ENCODE assay signal across 18 cellular contexts in genomic region chr7:74338366-74339108, GRCh38. TPM values are rescaled to one million over a fixed set of nuclear protein-coding genes. Genes with fewer than 3 reads are reported as not detected.
A peak's percentile ranks its signal among the peaks of the same experiment; 100 is the strongest.
DNase-seq lines count a peak whose midpoint lies in the region; ATAC-seq lines count a peak whose summit lies in the region.
"Had no signal": no experiment of that assay in that cellular context is flagged by ENCODE, and none has a peak within 500 bp of the region (broad histone marks: within the 10 kb centered on the region; RNA-seq: fewer than 3 reads in every experiment).

No MANE protein-coding gene starts in this region.

- H2BK12ac ChIP-seq in mesenchymal stem cell (ENCODE audit: low read length in 2 of 2): peak overlapping the region in 1 of 2 experiments; percentile 63

- H2BK5ac ChIP-seq in mesenchymal stem cell (ENCODE audit: low read depth, low read length, poor library complexity, severe bottlenecking): no peak overlapping the region

- no peaks in the 10 kb centered on the region for H3K9me3 Mint-ChIP-seq in activated naive CD8-positive, alpha-beta T cell treated with anti-CD3 and anti-CD28 coated beads, Interleukin-2, amount 50 U/mL, for 24 hours
- H3K9me3 Mint-ChIP-seq in activated T-cell treated with anti-CD3 and anti-CD28 coated beads, Interleukin-2, amount 50 U/mL, for 72 hours: no peaks in the 10 kb centered on the region
- no peaks in the 10 kb centered on the region for H3K9me3 Mint-ChIP-seq in activated T-cell treated with anti-CD3 and anti-CD28 coated beads, Interleukin-2, amount 50 U/mL, for 24 hours
- H3K9me3 Mint-ChIP-seq: H9 had no signal

- H3K4me3 Mint-ChIP-seq in activated naive CD8-positive, alpha-beta T cell treated with anti-CD3 and anti-CD28 coated beads, Interleukin-2, amount 50 U/mL, for 24 hours: no peak overlapping the region
- H3K4me3 Mint-ChIP-seq in activated T-cell treated with anti-CD3 and anti-CD28 coated beads, Interleukin-2, amount 50 U/mL, for 72 hours: no peak overlapping the region
- H3K4me3 Mint-ChIP-seq in activated T-cell treated with anti-CD3 and anti-CD28 coated beads, Interleukin-2, amount 50 U/mL, for 24 hours: no peak overlapping the region
- H3K4me3 Mint-ChIP-seq: H9 had no signal

- H3K36me3 Mint-ChIP-seq in activated naive CD8-positive, alpha-beta T cell treated with anti-CD3 and anti-CD28 coated beads, Interleukin-2, amount 50 U/mL, for 24 hours (ENCODE audit: low read depth): no peaks in the 10 kb centered on the region
- no peaks in the 10 kb centered on the region for H3K36me3 Mint-ChIP-seq in activated T-cell treated with anti-CD3 and anti-CD28 coated beads, Interleukin-2, amount 50 U/mL, for 72 hours (ENCODE audit: insufficient read depth in 2 of 2)
- H3K36me3 Mint-ChIP-seq in activated T-cell treated with anti-CD3 and anti-CD28 coated beads, Interleukin-2, amount 50 U/mL, for 24 hours (ENCODE audit: low read depth): no peaks in the 10 kb centered on the region

- H3K27ac Mint-ChIP-seq in activated naive CD8-positive, alpha-beta T cell treated with anti-CD3 and anti-CD28 coated beads, Interleukin-2, amount 50 U/mL, for 24 hours: no peak overlapping the region
- no peak overlapping the region for H3K27ac Mint-ChIP-seq in activated T-cell treated with anti-CD3 and anti-CD28 coated beads, Interleukin-2, amount 50 U/mL, for 72 hours
- no peak overlapping the region for H3K27ac Mint-ChIP-seq in activated T-cell treated with anti-CD3 and anti-CD28 coated beads, Interleukin-2, amount 50 U/mL, for 24 hours

- no peak overlapping the region for H2AFZ ChIP-seq in mesenchymal stem cell (ENCODE audit: low read depth, low read length)

- H3K14ac ChIP-seq in mesenchymal stem cell (ENCODE audit: low read length in 2 of 2): no peak overlapping the region

- peaks cover 2% of the 10 kb centered on the region for H3K4me1 Mint-ChIP-seq in activated naive CD8-positive, alpha-beta T cell treated with anti-CD3 and anti-CD28 coated beads, Interleukin-2, amount 50 U/mL, for 24 hours
- no peaks in the 10 kb centered on the region for H3K4me1 Mint-ChIP-seq in activated T-cell treated with anti-CD3 and anti-CD28 coated beads, Interleukin-2, amount 50 U/mL, for 72 hours (ENCODE audit: low read depth)
- H3K4me1 Mint-ChIP-seq in activated T-cell treated with anti-CD3 and anti-CD28 coated beads, Interleukin-2, amount 50 U/mL, for 24 hours (ENCODE audit: low read depth): peaks cover 2% of the 10 kb centered on the region
- H3K4me1 Mint-ChIP-seq: H9 had no signal

- peak overlapping the region; percentile 63 to 94 (median 87) for H3K4me2 ChIP-seq in BLaER1 treated with 17β-estradiol and CSF1 and Interleukin-3, amounts not matched to agents 10 nM and 100 nM
- no peak overlapping the region for H3K4me2 ChIP-seq in mesenchymal stem cell (ENCODE audit: low read length, poor library complexity, severe bottlenecking)

- no peak overlapping the region for H4K91ac ChIP-seq in mesenchymal stem cell (ENCODE audit: low read length)

- H4K20me1 ChIP-seq in BLaER1 treated with 17β-estradiol and CSF1 and Interleukin-3, amounts not matched to agents 10 nM and 100 nM: peaks cover 24 to 73% (median 63%) of the 10 kb centered on the region in 11 experiments; a peak in 17 of 22 replicates

- WGBS in mesenchymal stem cell: 98% methylated on average over 52 of the region's 52 CpGs

- peaks cover 11% of the 10 kb centered on the region for H3K79me1 ChIP-seq in mesenchymal stem cell (replicated peaks; ENCODE audit: low read length, poor library complexity, severe bottlenecking)

- H3K18ac ChIP-seq in mesenchymal stem cell (ENCODE audit: low read depth in 1 of 2, low read length in 2 of 2): no peak overlapping the region

- H3K4me3 ChIP-seq in BLaER1 treated with 17β-estradiol and CSF1 and Interleukin-3, amounts not matched to agents 10 nM and 100 nM: peak overlapping the region in 8 of 10 experiments; percentile 17 to 51 (median 39); a peak in 12 of 20 replicates
- H3K4me3 ChIP-seq in Jurkat, Clone E6-1 (ENCODE audit: low read length): peak overlapping the region; percentile 20; the same call in 1 of the 2 replicates
- H3K4me3 ChIP-seq in mesenchymal stem cell (ENCODE audit: insufficient read depth in 1 of 2, low read depth in 1 of 2, low read length in 2 of 2): peak overlapping the region in 1 of 2 experiments; percentile 16
- H3K4me3 ChIP-seq: Peyer's patch had no signal

- H3K27ac ChIP-seq in BLaER1 treated with 17β-estradiol and CSF1 and Interleukin-3, amounts not matched to agents 10 nM and 100 nM: peak overlapping the region in 9 of 11 experiments; percentile 32 to 83 (median 71); a peak in 17 of 22 replicates
- H3K27ac ChIP-seq in mesenchymal stem cell (ENCODE audit: low read length, poor library complexity, severe bottlenecking): no peak overlapping the region
- H3K27ac ChIP-seq: Peyer's patch had no signal

- no peaks in the 10 kb centered on the region for H3K27me3 ChIP-seq in BLaER1 treated with 17β-estradiol and CSF1 and Interleukin-3, amounts not matched to agents 10 nM and 100 nM
- H3K27me3 ChIP-seq in mesenchymal stem cell (ENCODE audit: control insufficient read depth in 1 of 2, insufficient read depth in 1 of 2, low read length in 2 of 2): no peaks in the 10 kb centered on the region
- H3K27me3 ChIP-seq: Peyer's patch had no signal

- H3K9me3 ChIP-seq in BLaER1 treated with 17β-estradiol and CSF1 and Interleukin-3, amounts not matched to agents 10 nM and 100 nM (replicated peaks in 1 of 11): peaks cover 0 to 7% (median 0%) of the 10 kb centered on the region in 11 experiments; a peak in 2 of 22 replicates
- no peaks in the 10 kb centered on the region for H3K9me3 ChIP-seq in mesenchymal stem cell (ENCODE audit: control insufficient read depth, low read length)
- H3K9me3 ChIP-seq: Caco-2, Peyer's patch had no signal

- peak overlapping the region in 10 of 11 experiments; percentile 21 to 75 (median 56); a peak in 17 of 22 replicates for H3K9ac ChIP-seq in BLaER1 treated with 17β-estradiol and CSF1 and Interleukin-3, amounts not matched to agents 10 nM and 100 nM
- H3K9ac ChIP-seq in mesenchymal stem cell (ENCODE audit: low read length): no peak overlapping the region

- no peak overlapping the region for H3K23ac ChIP-seq in mesenchymal stem cell (ENCODE audit: low read length in 2 of 2)

- no peak overlapping the region for H2AK5ac ChIP-seq in mesenchymal stem cell (ENCODE audit: low read length, severe bottlenecking)

- H3K4me1 ChIP-seq in BLaER1 treated with 17β-estradiol and CSF1 and Interleukin-3, amounts not matched to agents 10 nM and 100 nM: peaks cover 49 to 91% (median 82%) of the 10 kb centered on the region in 10 experiments
- H3K4me1 ChIP-seq in mesenchymal stem cell (ENCODE audit: control insufficient read depth, insufficient read depth, low read depth, low read length): peaks cover 12% of the 10 kb centered on the region
- H3K4me1 ChIP-seq: Caco-2, Peyer's patch had no signal

- H3K36me3 ChIP-seq in BLaER1 treated with 17β-estradiol and CSF1 and Interleukin-3, amounts not matched to agents 10 nM and 100 nM: peaks cover 49 to 77% (median 60%) of the 10 kb centered on the region in 11 experiments
- peaks cover 27 to 37% of the 10 kb centered on the region in 2 experiments for H3K36me3 ChIP-seq in mesenchymal stem cell (ENCODE audit: control insufficient read depth in 1 of 2, insufficient read depth in 2 of 2, low read depth in 1 of 2, low read length in 2 of 2)

- H3K27me3 Mint-ChIP-seq in activated naive CD8-positive, alpha-beta T cell treated with anti-CD3 and anti-CD28 coated beads, Interleukin-2, amount 50 U/mL, for 24 hours: no peaks in the 10 kb centered on the region
- no peaks in the 10 kb centered on the region for H3K27me3 Mint-ChIP-seq in activated T-cell treated with anti-CD3 and anti-CD28 coated beads, Interleukin-2, amount 50 U/mL, for 72 hours (ENCODE audit: low read depth)
- H3K27me3 Mint-ChIP-seq in activated T-cell treated with anti-CD3 and anti-CD28 coated beads, Interleukin-2, amount 50 U/mL, for 24 hours: no peaks in the 10 kb centered on the region

- peak; percentile 19 for DNase-seq in Jurkat, Clone E6-1 (ENCODE audit: low read depth, low spot score)
- DNase-seq in activated naive CD8-positive, alpha-beta T cell treated with anti-CD3 and anti-CD28 coated beads, Interleukin-2, amount 50 U/mL, for 24 hours: peak; percentile 5
- DNase-seq in mesenchymal stem cell: no peak
- no peak for DNase-seq in activated T-cell treated with anti-CD3 and anti-CD28 coated beads, Interleukin-2, amount 50 U/mL, for 72 hours
- no peak for DNase-seq in NCI-H774 (lab: John Stamatoyannopoulos, UW)
- no peak for DNase-seq in activated T-cell treated with anti-CD3 and anti-CD28 coated beads, Interleukin-2, amount 50 U/mL, for 24 hours
- DNase-seq: Caco-2, GDM1, H9, KBM-7, MM.1S, NCI-H187 treated with DMSO at 0.1 percent for 48 hours, NCI-H2171, NCI-H82, Peyer's patch, SIG-M5 had no signal

- H3K4ac ChIP-seq in mesenchymal stem cell (ENCODE audit: low read depth in 1 of 2, low read length in 2 of 2): no peak overlapping the region

- no peak for ATAC-seq in activated naive CD8-positive, alpha-beta T cell treated with anti-CD3 and anti-CD28 coated beads, Interleukin-2, amount 50 U/mL, for 24 hours
- no peak for ATAC-seq in activated T-cell treated with anti-CD3 and anti-CD28 coated beads, Interleukin-2, amount 50 U/mL, for 72 hours (replicated peaks in 1 of 2)
- no peak for ATAC-seq in HG02678 (IDR thresholded peaks at IDR 0.05; ENCODE audit: unreplicated experiment)

- peak overlapping the region; percentile 54 for H4K8ac ChIP-seq in mesenchymal stem cell (ENCODE audit: low read length)

- no peak overlapping the region for H2BK120ac ChIP-seq in mesenchymal stem cell (ENCODE audit: low read depth, low read length)

- no peak overlapping the region for H2BK15ac ChIP-seq in mesenchymal stem cell (ENCODE audit: low read depth, poor library complexity, severe bottlenecking)

RNA-seq across cellular contexts. Expression of gene CLIP2, which starts 49.3 kb away (rescaled TPM):
- 6.5 TPM for polyA plus RNA-seq in Jurkat, Clone E6-1 (2012; ENCODE audit: insufficient read depth, insufficient read length)
- 68.2 TPM for polyA plus RNA-seq in mesenchymal stem cell (2013, experiment 1 of 2)
- polyA plus RNA-seq in mesenchymal stem cell (2013, experiment 2 of 2): 63.3 TPM
- total RNA-seq in activated T-cell treated with anti-CD3 and anti-CD28 coated beads, Interleukin-2, amount 50 U/mL, for 72 hours: 1 to 10 TPM; 2.4 to 3.2 TPM

Comparison
In these comparisons a context has a peak if more than half of its experiments do, and no peak if none do; other contexts are left out.
1. DNase-seq: peak in Jurkat, Clone E6-1 (single experiment) and activated naive CD8-positive, alpha-beta T cell treated with anti-CD3 and anti-CD28 coated beads, Interleukin-2, amount 50 U/mL, for 24 hours (single experiment); none in mesenchymal stem cell (single experiment), activated T-cell treated with anti-CD3 and anti-CD28 coated beads, Interleukin-2, amount 50 U/mL, for 72 hours (0 of 2), NCI-H774 (single experiment) and activated T-cell treated with anti-CD3 and anti-CD28 coated beads, Interleukin-2, amount 50 U/mL, for 24 hours (single experiment).